Comparison of ENCODE assay signal across 9 cellular contexts in genomic region chr12:123267335-123267920, GRCh38. TPM values are rescaled to one million over a fixed set of nuclear protein-coding genes. Genes with fewer than 3 reads are reported as not detected.
DNase-seq lines count a peak whose midpoint lies in the region; ATAC-seq and TF ChIP-seq lines count a peak whose summit lies in the region.
"Had no signal": no experiment of that assay in that cellular context is flagged by ENCODE, and none has a peak within 500 bp of the region (broad histone marks: within the 10 kb centered on the region; RNA-seq: fewer than 3 reads in every experiment).

No MANE protein-coding gene starts in this region.

- DNase-seq in left ventricle myocardium inferior (no peak), right cardiac atrium (no peak), endodermal cell (no peak), osteoblast (ENCODE audit: insufficient read length, low spot score, missing footprints) (peak; percentile 65), BE2C (no peak), superior temporal gyrus (ENCODE audit: extremely low spot score) (no peak), NCI-H2171 (lab: John Stamatoyannopoulos, UW) (no peak), testis (no peak)
- DNase-seq: central memory CD4-positive, alpha-beta T cell had no signal

- H3K36me3 Mint-ChIP-seq in endodermal cell (ENCODE audit: low read depth): peaks cover 35% of the 10 kb centered on the region

- TF ChIP-seq POLR2A in testis (IDR thresholded peaks at IDR 0.05): no peak

- H3K9me3 ChIP-seq in left ventricle myocardium inferior (replicated peaks) (no peaks in the 10 kb centered on the region), right cardiac atrium (ENCODE audit: control insufficient read depth, low read length) (no peaks in the 10 kb centered on the region), endodermal cell (ENCODE audit: control insufficient read depth, low read length) (no peaks in the 10 kb centered on the region), osteoblast (ENCODE audit: low read depth, low read length) (no peaks in the 10 kb centered on the region), BE2C (no peaks in the 10 kb centered on the region), testis (no peaks in the 10 kb centered on the region)

- H3K9me3 Mint-ChIP-seq in endodermal cell: no peaks in the 10 kb centered on the region

- no peak overlapping the region for H2AFZ ChIP-seq in osteoblast (ENCODE audit: low read length)

- no peaks in the 10 kb centered on the region for H3K27me3 Mint-ChIP-seq in endodermal cell (ENCODE audit: insufficient read depth)

- no peak overlapping the region for H3K9ac ChIP-seq in endodermal cell (ENCODE audit: extremely low read depth, low read length, poor library complexity, severe bottlenecking)

- H3K4me1 ChIP-seq in left ventricle myocardium inferior (peaks cover 40% of the 10 kb centered on the region), right cardiac atrium (ENCODE audit: control insufficient read depth, insufficient read depth, low read length) (peaks cover 2% of the 10 kb centered on the region), endodermal cell (ENCODE audit: control insufficient read depth, insufficient read depth, low read length) (peaks cover 4% of the 10 kb centered on the region), osteoblast (ENCODE audit: insufficient read depth, low read length) (peaks cover 15% of the 10 kb centered on the region), BE2C (peaks cover 16% of the 10 kb centered on the region), testis (peaks cover 29% of the 10 kb centered on the region)

- H4K20me1 ChIP-seq in osteoblast (ENCODE audit: insufficient read depth, low read length): peaks cover 41% of the 10 kb centered on the region

- no peak overlapping the region for H3K4me3 ChIP-seq in left ventricle myocardium inferior
- no peak overlapping the region for H3K4me3 ChIP-seq in right cardiac atrium (ENCODE audit: low read length)
- no peak overlapping the region for H3K4me3 ChIP-seq in endodermal cell (ENCODE audit: low read length)
- no peak overlapping the region for H3K4me3 ChIP-seq in osteoblast (ENCODE audit: insufficient read depth, low read length)
- H3K4me3 ChIP-seq in BE2C (ENCODE audit: low read depth, low read length): no peak overlapping the region
- no peak overlapping the region for H3K4me3 ChIP-seq in testis

- 88% methylated on average over 7 of the region's 7 CpGs for WGBS in right cardiac atrium
- WGBS in endodermal cell (ENCODE audit: insufficient coverage in 1 of 2, insufficient read length in 1 of 2), 2 experiments: 67 to 90% methylated on average over 2 to 7 of the region's 7 CpGs
- WGBS in testis, 2 donors: 86 to 87% methylated on average over 7 of the region's 7 CpGs

- H3K4me2 ChIP-seq in osteoblast (ENCODE audit: insufficient read depth, low read length): no peak overlapping the region

- peak overlapping the region; percentile 66 for H3K27ac Mint-ChIP-seq in endodermal cell

- no peak for TF ChIP-seq CTCF in left ventricle myocardium inferior (IDR thresholded peaks at IDR 0.05; ENCODE audit: borderline replicate concordance)
- no peak for TF ChIP-seq CTCF in endodermal cell (conservative IDR thresholded peaks at IDR 0.05)
- no peak for TF ChIP-seq CTCF in osteoblast (IDR thresholded peaks at IDR 0.05; ENCODE audit: extremely low read depth, low read depth, low read length)
- no peak for TF ChIP-seq CTCF in BE2C (IDR thresholded peaks at IDR 0.05; ENCODE audit: low read depth, low read length)
- TF ChIP-seq CTCF in testis (IDR thresholded peaks at IDR 0.05): no peak

- peaks cover 9% of the 10 kb centered on the region for H3K4me1 Mint-ChIP-seq in endodermal cell

- no peak for ATAC-seq in right cardiac atrium

- intact Hi-C loops in left ventricle myocardium inferior (cut with micrococcal nuclease) (no loop called here), right cardiac atrium (cut with DNase I) (no loop called here), testis (cut with DNase I; ENCODE audit: low total_unique reads) (no loop called here)

- H3K36me3 ChIP-seq in left ventricle myocardium inferior (peaks cover 22% of the 10 kb centered on the region), endodermal cell (ENCODE audit: control insufficient read depth, insufficient read depth, low read length) (peaks cover 27% of the 10 kb centered on the region), osteoblast (ENCODE audit: insufficient read depth, low read length) (peaks cover 37% of the 10 kb centered on the region), BE2C (peaks cover 41% of the 10 kb centered on the region), testis (ENCODE audit: low read depth, missing control alignments) (no peaks in the 10 kb centered on the region)

- H3K79me2 ChIP-seq in osteoblast (ENCODE audit: insufficient read depth, low read length): peaks cover 77% of the 10 kb centered on the region

- H3K27ac ChIP-seq in left ventricle myocardium inferior (replicated peaks): peak overlapping the region; percentile 89
- H3K27ac ChIP-seq in right cardiac atrium (ENCODE audit: low read length): no peak overlapping the region
- H3K27ac ChIP-seq in endodermal cell (ENCODE audit: low read depth, low read length): peak overlapping the region; percentile 99
- H3K27ac ChIP-seq in osteoblast (ENCODE audit: low read depth, low read length): no peak overlapping the region
- peak overlapping the region in 1 of 2 donors; percentile 72 for H3K27ac ChIP-seq in testis

- no peak overlapping the region for H3K4me3 Mint-ChIP-seq in endodermal cell

- H3K27me3 ChIP-seq in left ventricle myocardium inferior (ENCODE audit: low read depth) (no peaks in the 10 kb centered on the region), right cardiac atrium (ENCODE audit: control insufficient read depth, insufficient read depth) (no peaks in the 10 kb centered on the region), endodermal cell (ENCODE audit: control insufficient read depth, insufficient read depth, low read length, poor library complexity, severe bottlenecking) (no peaks in the 10 kb centered on the region), osteoblast (ENCODE audit: insufficient read depth, low read length) (no peaks in the 10 kb centered on the region), BE2C (no peaks in the 10 kb centered on the region), testis (no peaks in the 10 kb centered on the region)

RNA-seq across cellular contexts. Expression of gene CDK2AP1, which starts 4.2 kb away (rescaled TPM):
- 83.6 TPM for total RNA-seq in left ventricle myocardium inferior
- 10 to 100 TPM; 76.1 to 95.2 (median 88.9) TPM for total RNA-seq in right cardiac atrium
- polyA plus RNA-seq in right cardiac atrium: 164 TPM
- total RNA-seq in endodermal cell: 100 to 1,000 TPM; 102 to 127 TPM
- 197 TPM for polyA plus RNA-seq in endodermal cell (2013, experiment 1 of 2)
- polyA plus RNA-seq in endodermal cell (2013, experiment 2 of 2): 198 TPM
- 209 and 226 TPM in 2 replicates for total RNA-seq in osteoblast
- polyA plus RNA-seq in BE2C (2012; ENCODE audit: insufficient read depth, insufficient read length, low read depth): 231 TPM
- 100 to 1,000 TPM; 131 to 145 TPM for total RNA-seq in testis
- polyA plus RNA-seq in testis (ENCODE audit: insufficient read depth, low read depth, low replicate concordance): 155 TPM

RNA-seq across cellular contexts. Expression of gene MTRFR, which starts 34.2 kb away (rescaled TPM):
- total RNA-seq in left ventricle myocardium inferior: 8.4 TPM
- total RNA-seq in right cardiac atrium: 10 to 100 TPM in 3 of 4 donors, 1 to 10 TPM in 1; 9.5 to 12.5 (median 10.7) TPM
- 14.1 TPM for polyA plus RNA-seq in right cardiac atrium
- total RNA-seq in endodermal cell: 10 to 100 TPM; 16.2 to 19.3 TPM
- 14.1 TPM for polyA plus RNA-seq in endodermal cell (2013, experiment 1 of 2)
- polyA plus RNA-seq in endodermal cell (2013, experiment 2 of 2): 17.1 TPM
- total RNA-seq in osteoblast: 10.9 and 16.3 TPM in 2 replicates
- polyA plus RNA-seq in BE2C (2012; ENCODE audit: insufficient read depth, insufficient read length, low read depth): 35.6 TPM
- 10 to 100 TPM; 21.1 to 23.6 TPM for total RNA-seq in testis
- 21.3 TPM for polyA plus RNA-seq in testis (ENCODE audit: insufficient read depth, low read depth, low replicate concordance)

RNA-seq across cellular contexts. Expression of gene MPHOSPH9, which starts 34.5 kb away (rescaled TPM):
- 23.9 TPM for total RNA-seq in left ventricle myocardium inferior
- 10 to 100 TPM; 14.8 to 27.4 (median 22.5) TPM for total RNA-seq in right cardiac atrium
- 8.0 TPM for polyA plus RNA-seq in right cardiac atrium
- 10 to 100 TPM; 68.4 to 85.3 TPM for total RNA-seq in endodermal cell
- 50.8 TPM for polyA plus RNA-seq in endodermal cell (2013, experiment 1 of 2)
- 62.6 TPM for polyA plus RNA-seq in endodermal cell (2013, experiment 2 of 2)
- 42.7 and 43.6 TPM in 2 replicates for total RNA-seq in osteoblast
- polyA plus RNA-seq in BE2C (2012; ENCODE audit: insufficient read depth, insufficient read length, low read depth): 11.3 TPM
- 10 to 100 TPM; 60.3 to 81.1 TPM for total RNA-seq in testis
- polyA plus RNA-seq in testis (ENCODE audit: insufficient read depth, low read depth, low replicate concordance): 28.8 TPM

Comparison
In these comparisons a context has a peak if more than half of its experiments do, and no peak if none do; other contexts are left out.
1. H3K27ac ChIP-seq: peak in left ventricle myocardium inferior (single experiment) and endodermal cell (single experiment); none in right cardiac atrium (single experiment) and osteoblast (single experiment).